Comparison of ENCODE assay signal across 29 cellular contexts in the genomic region with DNA sequence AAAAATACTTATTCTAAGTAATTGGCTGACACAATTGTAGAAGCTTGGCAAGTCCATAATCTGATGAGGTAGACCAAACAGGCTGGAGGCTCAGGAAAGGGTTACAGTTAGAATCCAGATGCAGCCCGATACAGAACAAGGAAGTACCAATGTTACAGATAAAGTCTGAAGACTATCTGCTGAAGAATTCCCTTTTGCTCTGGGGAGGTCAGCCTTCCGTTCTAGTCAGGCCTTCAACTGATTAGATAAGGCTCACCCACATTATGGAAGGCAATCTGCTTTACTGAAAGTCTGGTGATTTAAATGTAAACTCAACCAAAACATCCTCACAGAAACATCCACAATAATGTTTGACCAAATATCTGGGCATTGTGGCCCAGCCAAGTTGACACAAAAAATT.
"Had no signal": no experiment of that assay in that cellular context is flagged by ENCODE, and none has a peak within 500 bp of the region (broad histone marks: within the 10 kb centered on the region; RNA-seq: fewer than 3 reads in every experiment).

No MANE protein-coding gene starts in this region.

- H3K9me3 ChIP-seq: ascending aorta, breast epithelium, esophagus muscularis mucosa, gastroesophageal sphincter, heart right ventricle had no signal

- DNase-seq: activated CD4-positive, alpha-beta memory T cell treated with anti-CD3 and anti-CD28 coated beads for 36 hours; activated CD4-positive, alpha-beta T cell treated with anti-CD3 and anti-CD28 coated beads for 36 hours; activated CD4-positive, alpha-beta T cell treated with anti-CD3 and anti-CD28 coated beads, Interleukin-2, amount 10 ng/mL, durations not matched to agents 24 days and 14 days; activated CD4-positive, CD25-positive, alpha-beta regulatory T cell; activated CD4-positive, CD25-positive, alpha-beta regulatory T cell treated with anti-CD3 and anti-CD28 coated beads, Interleukin-2, amount 50 U/mL, for 72 hours; activated CD8-positive, alpha-beta memory T cell treated with anti-CD3 and anti-CD28 coated beads, Interleukin-2, amount 10 ng/mL, durations not matched to agents 7 days and 5 days; activated CD8-positive, alpha-beta memory T cell treated with anti-CD3 and anti-CD28 coated beads, Interleukin-2, amount 50 U/mL, for 4 hours; activated CD8-positive, alpha-beta T cell treated with anti-CD3 and anti-CD28 coated beads, Interleukin-2, amount 10 ng/mL, durations not matched to agents 7 days and 5 days; activated effector memory CD4-positive, alpha-beta T cell treated with anti-CD3 and anti-CD28 coated beads, Interleukin-2, amount 50 U/mL, for 16 hours; activated naive CD4-positive, alpha-beta T cell; activated naive CD4-positive, alpha-beta T cell treated with anti-CD3 and anti-CD28 coated beads, Interleukin-2, amount 10 ng/mL, durations not matched to agents 7 days and 5 days; activated naive CD8-positive, alpha-beta T cell treated with anti-CD3 and anti-CD28 coated beads, Interleukin-2, amount 10 ng/mL, durations not matched to agents 7 days and 5 days; activated T-cell treated with anti-CD3 and anti-CD28 coated beads, Interleukin-2, amount 50 U/mL, for 1 hour; activated T-cell treated with anti-CD3 and anti-CD28 coated beads, Interleukin-2, amount 50 U/mL, for 48 hours; caudate nucleus; cortex of kidney; dermis blood vessel endothelial cell; effector CD4-positive, alpha-beta T cell; effector memory CD8-positive, alpha-beta T cell; foreskin keratinocyte; heart right ventricle; T-helper 17 cell; T1000 had no signal

- H3K4me1 ChIP-seq: ascending aorta, breast epithelium, esophagus muscularis mucosa, foreskin keratinocyte, gastroesophageal sphincter, heart right ventricle had no signal

- H3K36me3 ChIP-seq: ascending aorta, breast epithelium, esophagus muscularis mucosa, gastroesophageal sphincter, heart right ventricle had no signal

- H3K27me3 ChIP-seq: ascending aorta, esophagus muscularis mucosa, foreskin keratinocyte, gastroesophageal sphincter, hepatocyte had no signal

- ATAC-seq: activated CD8-positive, alpha-beta memory T cell treated with anti-CD3 and anti-CD28 coated beads, Interleukin-2, amount 10 ng/mL, durations not matched to agents 7 days and 5 days; activated CD8-positive, alpha-beta T cell treated with anti-CD3 and anti-CD28 coated beads, Interleukin-2, amount 10 ng/mL, durations not matched to agents 7 days and 5 days; activated naive CD4-positive, alpha-beta T cell treated with anti-CD3 and anti-CD28 coated beads, Interleukin-2, amount 50 U/mL, for 72 hours; effector memory CD8-positive, alpha-beta T cell; foreskin keratinocyte; gastroesophageal sphincter; heart right ventricle; T-helper 17 cell had no signal

- H3K79me2 ChIP-seq: hepatocyte had no signal

- H3K27ac ChIP-seq: ascending aorta, breast epithelium, esophagus muscularis mucosa, foreskin keratinocyte, gastroesophageal sphincter, heart right ventricle, hepatocyte had no signal

- H2AFZ ChIP-seq: hepatocyte had no signal

- H3K4me2 ChIP-seq: hepatocyte had no signal

- H3K4me3 ChIP-seq: ascending aorta, breast epithelium, esophagus muscularis mucosa, gastroesophageal sphincter, heart right ventricle, hepatocyte had no signal
